In genomic region chr10:112954974-112955735, GRCh38 we compare ENCODE assay signal across 1 cellular context.
TF ChIP-seq lines count a peak whose summit lies in the region.

No MANE protein-coding gene starts in this region.

TF ChIP-seq in HEK293, 187 proteins besides CTCF, POLR2A, EP300 and RAD21 (continued from another document and continues in another):
- TF ChIP-seq ZSCAN4 (tag by site-specific recombination; IDR thresholded peaks at IDR 0.05) (0 out of 2 replicates have a peak, but pooled peaks have one; percentile 15), SCRT1 (tag by site-specific recombination; IDR thresholded peaks at IDR 0.05; ENCODE audit: borderline replicate concordance) (peak; percentile 85; the same call in 1 of the 2 replicates), PRDM6 (tag by site-specific recombination; IDR thresholded peaks at IDR 0.05) (peak; percentile 93), ZNF449 (tag by site-specific recombination; IDR thresholded peaks at IDR 0.05) (peak; percentile 17; the same call in 1 of the 2 replicates), ZNF670 (tag by site-specific recombination; IDR thresholded peaks at IDR 0.05; ENCODE audit: low read depth) (no peak), KLF16 (tag by site-specific recombination; IDR thresholded peaks at IDR 0.05) (no peak), ZNF596 (tag by site-specific recombination; IDR thresholded peaks at IDR 0.05) (0 out of 2 replicates have a peak, but pooled peaks have one; percentile 19), SP2 (tag by site-specific recombination; IDR thresholded peaks at IDR 0.05) (no peak), HOXC10 (CRISPR knock-in tag; IDR thresholded peaks at IDR 0.05) (no peak), HIC1 (tag by site-specific recombination; IDR thresholded peaks at IDR 0.05) (peak; percentile 50; the same call in 1 of the 2 replicates), ZNF366 (tag by site-specific recombination; conservative IDR thresholded peaks at IDR 0.05) (peak; percentile 76), ZNF792 (tag by site-specific recombination; IDR thresholded peaks at IDR 0.05) (no peak), ZNF404 (tag by site-specific recombination; IDR thresholded peaks at IDR 0.05) (no peak), ZNF843 (tag by site-specific recombination; IDR thresholded peaks at IDR 0.05) (peak; percentile 88), ZNF19 (tag by site-specific recombination; IDR thresholded peaks at IDR 0.05; ENCODE audit: low read depth) (no peak), GFI1B (tag by site-specific recombination; IDR thresholded peaks at IDR 0.05) (0 out of 2 replicates have a peak, but pooled peaks have one; percentile 33), ZNF629 (tag by site-specific recombination; IDR thresholded peaks at IDR 0.05) (no peak), ZSCAN18 (tag by site-specific recombination; IDR thresholded peaks at IDR 0.05) (no peak), IKZF3 (tag by site-specific recombination; IDR thresholded peaks at IDR 0.05) (peak; percentile 28), TRIM28 (IDR thresholded peaks at IDR 0.05; ENCODE audit: borderline replicate concordance, low read length) (no peak), ZNF513 (tag by site-specific recombination; IDR thresholded peaks at IDR 0.05) (no peak), TSHZ1 (tag by site-specific recombination; IDR thresholded peaks at IDR 0.05; ENCODE audit: borderline replicate concordance) (0 out of 2 replicates have a peak, but pooled peaks have one; percentile 26), ZNF423 (tag by site-specific recombination; IDR thresholded peaks at IDR 0.05) (no peak), FEZF1 (tag by site-specific recombination; IDR thresholded peaks at IDR 0.05) (peak; percentile 92), ZSCAN30 (tag by site-specific recombination; IDR thresholded peaks at IDR 0.05) (0 out of 2 replicates have a peak, but pooled peaks have one; percentile 10), ZNF398 (tag by site-specific recombination; IDR thresholded peaks at IDR 0.05) (no peak), INSM2 (tag by site-specific recombination; IDR thresholded peaks at IDR 0.05) (peak; percentile 55; the same call in 1 of the 2 replicates), ZNF704 (tag by site-specific recombination; IDR thresholded peaks at IDR 0.05) (no peak), ZNF169 (tag by site-specific recombination; IDR thresholded peaks at IDR 0.05) (no peak), GLI2 (tag by site-specific recombination; IDR thresholded peaks at IDR 0.05; ENCODE audit: borderline replicate concordance, low read depth) (peak; percentile 62; the same call in 1 of the 2 replicates), ZNF560 (tag by site-specific recombination; IDR thresholded peaks at IDR 0.05; ENCODE audit: borderline replicate concordance) (no peak), OSR2 (tag by site-specific recombination; IDR thresholded peaks at IDR 0.05) (peak; percentile 58; the same call in 1 of the 2 replicates), SP7 (tag by site-specific recombination; IDR thresholded peaks at IDR 0.05) (peak; percentile 81), ZBTB8A (tag by site-specific recombination; IDR thresholded peaks at IDR 0.05) (peak; percentile 57; the same call in 1 of the 2 replicates), PRDM4 (tag by site-specific recombination; IDR thresholded peaks at IDR 0.05) (peak; percentile 75), SCRT2 (tag by site-specific recombination; IDR thresholded peaks at IDR 0.05) (peak; percentile 39; the same call in 1 of the 2 replicates)
